Comparison of ENCODE assay signal across 26 cellular contexts in genomic region chr2:32006992-32007391, GRCh38. TPM values are rescaled to one million over a fixed set of nuclear protein-coding genes. Genes with fewer than 3 reads are reported as not detected.
DNase-seq lines count a peak whose midpoint lies in the region; ATAC-seq, FAIRE-seq and TF ChIP-seq lines count a peak whose summit lies in the region.
"Had no signal": no experiment of that assay in that cellular context is flagged by ENCODE, and none has a peak within 500 bp of the region (broad histone marks: within the 10 kb centered on the region; RNA-seq: fewer than 3 reads in every experiment).

No MANE protein-coding gene starts in this region.

- peaks cover 57% of the 10 kb centered on the region for H3K4me1 Mint-ChIP-seq in activated naive CD8-positive, alpha-beta T cell (ENCODE audit: low read depth)
- H3K4me1 Mint-ChIP-seq in activated naive CD8-positive, alpha-beta T cell treated with anti-CD3 and anti-CD28 coated beads for 36 hours = peaks cover 50% of the 10 kb centered on the region
- H3K4me1 Mint-ChIP-seq in glutamatergic neuron (ENCODE audit: low read depth, unreplicated experiment) = peaks cover 3% of the 10 kb centered on the region

- H3K36me3 ChIP-seq in PC-3 (ENCODE audit: low read depth, low read length) = no peaks in the 10 kb centered on the region
- H3K36me3 ChIP-seq in small intestine (ENCODE audit: control insufficient read depth in 2 of 2, insufficient read depth in 2 of 2, low read length in 2 of 2) = no peaks in the 10 kb centered on the region
- no peaks in the 10 kb centered on the region for H3K36me3 ChIP-seq in esophagus squamous epithelium
- H3K36me3 ChIP-seq: colonic mucosa, ovary, sigmoid colon, suprapubic skin, uterus had no signal

- TF ChIP-seq POLR2A in esophagus squamous epithelium (IDR thresholded peaks at IDR 0.05) = no peak

- H3K4me1 ChIP-seq in PC-3 (ENCODE audit: insufficient read depth, low read length) (peaks cover 34% of the 10 kb centered on the region), small intestine (ENCODE audit: control insufficient read depth in 2 of 2, insufficient read depth in 1 of 2, low read depth in 1 of 2, low read length in 1 of 2) (peaks cover 2 to 8% of the 10 kb centered on the region in 2 donors), esophagus squamous epithelium (peaks cover 14 to 85% (median 23%) of the 10 kb centered on the region in 3 donors)

- no TSS peak for BruUV-seq in PC-3 (replicated peaks; lab: Mats Ljungman, UMichigan)

- H4K20me1 ChIP-seq in PC-3 (ENCODE audit: low read length) = peaks cover 50% of the 10 kb centered on the region

- intact Hi-C loops in PC-3 (cut with micrococcal nuclease) = loop anchor here (5.0 kb wide), 2 partner anchors 35 to 120 kb away; no protein-coding TSS in a partner anchor
- intact Hi-C loops in esophagus squamous epithelium (cut with DNase I) = no loop called here

- no peak overlapping the region for H2AFZ ChIP-seq in PC-3 (ENCODE audit: low read length)

- no peak overlapping the region for H3K27ac ChIP-seq in PC-3 (ENCODE audit: low read length)
- no peak overlapping the region for H3K27ac ChIP-seq in small intestine (ENCODE audit: low read depth in 1 of 2, low read length in 1 of 2)
- H3K27ac ChIP-seq in esophagus squamous epithelium = no peak overlapping the region
- H3K27ac ChIP-seq: colonic mucosa, ovary, sigmoid colon, suprapubic skin, uterus had no signal

- H3K9me3 ChIP-seq in PC-3 (ENCODE audit: low read length) = no peaks in the 10 kb centered on the region
- H3K9me3 ChIP-seq in small intestine (ENCODE audit: control insufficient read depth, low read depth) = no peaks in the 10 kb centered on the region
- no peaks in the 10 kb centered on the region for H3K9me3 ChIP-seq in esophagus squamous epithelium
- H3K9me3 ChIP-seq: colonic mucosa, ovary, sigmoid colon, SK-N-SH, suprapubic skin, uterus had no signal

- H3K9me2 ChIP-seq in PC-3 (replicated peaks; ENCODE audit: low read length) = no peaks in the 10 kb centered on the region
- H3K9me2 ChIP-seq: SK-N-SH had no signal

- no peaks in the 10 kb centered on the region for H3K27me3 ChIP-seq in PC-3 (ENCODE audit: low read length)
- no peaks in the 10 kb centered on the region for H3K27me3 ChIP-seq in small intestine (ENCODE audit: control insufficient read depth in 2 of 2, insufficient read depth in 2 of 2, low read length in 2 of 2)
- no peaks in the 10 kb centered on the region for H3K27me3 ChIP-seq in esophagus squamous epithelium
- H3K27me3 ChIP-seq: colonic mucosa, ovary, sigmoid colon, suprapubic skin, uterus had no signal

- H3K9me3 Mint-ChIP-seq in activated naive CD8-positive, alpha-beta T cell (ENCODE audit: low read depth) = no peaks in the 10 kb centered on the region
- no peaks in the 10 kb centered on the region for H3K9me3 Mint-ChIP-seq in activated naive CD8-positive, alpha-beta T cell treated with anti-CD3 and anti-CD28 coated beads for 36 hours
- peaks cover 10% of the 10 kb centered on the region for H3K9me3 Mint-ChIP-seq in glutamatergic neuron (ENCODE audit: unreplicated experiment)
- H3K9me3 Mint-ChIP-seq: endodermal cell had no signal

- peak overlapping the region; percentile 61 for H3K4me3 Mint-ChIP-seq in activated naive CD8-positive, alpha-beta T cell
- no peak overlapping the region for H3K4me3 Mint-ChIP-seq in activated naive CD8-positive, alpha-beta T cell treated with anti-CD3 and anti-CD28 coated beads for 36 hours
- H3K4me3 Mint-ChIP-seq in glutamatergic neuron (ENCODE audit: unreplicated experiment) = peak overlapping the region; percentile 3
- H3K4me3 Mint-ChIP-seq: endodermal cell had no signal

- TF ChIP-seq CTCF in PC-3 (conservative IDR thresholded peaks at IDR 0.05; ENCODE audit: low read depth, low read length) (no peak), glutamatergic neuron (IDR thresholded peaks at IDR 0.05; ENCODE audit: partially characterized antibody, unreplicated experiment) (no peak), esophagus squamous epithelium (IDR thresholded peaks at IDR 0.05) (no peak)

- POLR2A ChIA-PET in PC-3 (lab: Charles Lee; ENCODE audit: unreplicated experiment) = no interaction called here

- peak overlapping the region; percentile 9; the same call in 1 of the 2 replicates for H3K4me2 ChIP-seq in PC-3 (ENCODE audit: low read length)

- no peak for DNase-seq in activated naive CD8-positive, alpha-beta T cell treated with anti-CD3 and anti-CD28 coated beads for 36 hours
- DNase-seq in PC-3 = no peak
- no peak for DNase-seq in glutamatergic neuron
- DNase-seq in small intestine = peak; percentile 7
- no peak for DNase-seq in esophagus squamous epithelium (lab: John Stamatoyannopoulos, UW)
- no peak for DNase-seq in middle frontal gyrus (ENCODE audit: extremely low spot score, low spot score)
- DNase-seq: ACHN; activated CD4-positive, CD25-positive, alpha-beta regulatory T cell treated with anti-CD3 and anti-CD28 coated beads, Interleukin-2, amount 50 U/mL, for 72 hours; activated T-cell treated with anti-CD3 and anti-CD28 coated beads, Interleukin-2, amount 50 U/mL, for 48 hours; colonic mucosa; DMS 273 treated with DMSO at 0.1 percent for 48 hours; endodermal cell; GDM1; kidney glomerular epithelial cell; NCI-H2171 treated with DMSO at 0.1 percent for 48 hours; NCI-H526 treated with DMSO at 0.1 percent for 48 hours; ovary; sigmoid colon; SK-N-SH; T1000; uterus had no signal

- no peak overlapping the region for H3K9ac ChIP-seq in PC-3 (ENCODE audit: low read length)
- H3K9ac ChIP-seq: SK-N-SH had no signal

- H3F3A ChIP-seq in PC-3 (ENCODE audit: low read length, unreplicated experiment) = no peaks in the 10 kb centered on the region

- H3K79me2 ChIP-seq in PC-3 (ENCODE audit: low read length) = peaks cover 75% of the 10 kb centered on the region

- peaks cover 10% of the 10 kb centered on the region for H3K36me3 Mint-ChIP-seq in activated naive CD8-positive, alpha-beta T cell
- peaks cover 32% of the 10 kb centered on the region for H3K36me3 Mint-ChIP-seq in activated naive CD8-positive, alpha-beta T cell treated with anti-CD3 and anti-CD28 coated beads for 36 hours
- H3K36me3 Mint-ChIP-seq in glutamatergic neuron (ENCODE audit: unreplicated experiment) = no peaks in the 10 kb centered on the region

- CTCF ChIA-PET in PC-3 (lab: Charles Lee) = interaction anchor here (0.7 kb wide), 1 partner anchor 121 kb away, joined by 6 read pairs; no protein-coding TSS in a partner anchor

- H3K27me3 Mint-ChIP-seq in activated naive CD8-positive, alpha-beta T cell = no peaks in the 10 kb centered on the region
- no peaks in the 10 kb centered on the region for H3K27me3 Mint-ChIP-seq in activated naive CD8-positive, alpha-beta T cell treated with anti-CD3 and anti-CD28 coated beads for 36 hours
- peaks cover 8% of the 10 kb centered on the region for H3K27me3 Mint-ChIP-seq in glutamatergic neuron (ENCODE audit: unreplicated experiment)

- no peak overlapping the region for H3K27ac Mint-ChIP-seq in activated naive CD8-positive, alpha-beta T cell
- H3K27ac Mint-ChIP-seq in activated naive CD8-positive, alpha-beta T cell treated with anti-CD3 and anti-CD28 coated beads for 36 hours = no peak overlapping the region
- no peak overlapping the region for H3K27ac Mint-ChIP-seq in glutamatergic neuron (ENCODE audit: unreplicated experiment)
- H3K27ac Mint-ChIP-seq: activated naive CD4-positive, alpha-beta T cell treated with anti-CD3 and anti-CD28 coated beads, Interleukin-2, amount 50 U/mL, for 72 hours; endodermal cell had no signal

- FAIRE-seq in small intestine (lab: Jason Lieb, UNC) = no peak
- FAIRE-seq: H54 had no signal

- H3K4me3 ChIP-seq in PC-3 (ENCODE audit: low read length) (no peak overlapping the region), small intestine (ENCODE audit: low read depth in 1 of 2, low read length in 2 of 2) (no peak overlapping the region), esophagus squamous epithelium (no peak overlapping the region)
- H3K4me3 ChIP-seq: colonic mucosa, ovary, sigmoid colon, suprapubic skin, uterus had no signal

- ATAC-seq in PC-3 = no peak
- ATAC-seq in GM21529 (IDR thresholded peaks at IDR 0.05; ENCODE audit: unreplicated experiment) = no peak
- ATAC-seq: activated naive CD4-positive, alpha-beta T cell treated with anti-CD3 and anti-CD28 coated beads, Interleukin-2, amount 50 U/mL, for 72 hours had no signal

RNA-seq across cellular contexts. Expression of gene MEMO1, which starts 3.8 kb away (rescaled TPM):
- 10 to 100 TPM; 62.2 to 62.8 TPM for total RNA-seq in activated naive CD8-positive, alpha-beta T cell treated with anti-CD3 and anti-CD28 coated beads for 36 hours
- 49.5 and 59.9 TPM in 2 replicates for total RNA-seq in PC-3 (2014; rRNA removed)
- 48.8 TPM for total RNA-seq in glutamatergic neuron (ENCODE audit: unreplicated experiment)
- 10 to 100 TPM; 30.3 to 33.3 (median 32.7) TPM for polyA plus RNA-seq in small intestine
- 10 to 100 TPM; 32.1 to 61.7 (median 45.0) TPM for total RNA-seq in esophagus squamous epithelium

RNA-seq across cellular contexts. Expression of gene DPY30, which starts 32.6 kb away (rescaled TPM):
- 10 to 100 TPM; 69.4 to 72.5 TPM for total RNA-seq in activated naive CD8-positive, alpha-beta T cell treated with anti-CD3 and anti-CD28 coated beads for 36 hours
- total RNA-seq in PC-3 (2014; rRNA removed) (104 and 127 TPM in 2 replicates), glutamatergic neuron (ENCODE audit: unreplicated experiment) (67.5 TPM), esophagus squamous epithelium (10 to 100 TPM; 53.0 to 58.2 (median 54.6) TPM)
- 100 to 1,000 TPM in 2 of 3 donors, 10 to 100 TPM in 1; 84.8 to 125 (median 110) TPM for polyA plus RNA-seq in small intestine

RNA-seq across cellular contexts. Expression of gene SPAST, which starts 56.4 kb away (rescaled TPM):
- total RNA-seq in activated naive CD8-positive, alpha-beta T cell treated with anti-CD3 and anti-CD28 coated beads for 36 hours = 10 to 100 TPM; 17.9 to 18.0 TPM
- total RNA-seq in PC-3 (2014; rRNA removed) (15.5 and 21.6 TPM in 2 replicates), glutamatergic neuron (ENCODE audit: unreplicated experiment) (44.5 TPM), esophagus squamous epithelium (10 to 100 TPM; 13.1 to 19.4 (median 14.4) TPM)
- 1 to 10 TPM; 5.8 to 7.3 (median 6.5) TPM for polyA plus RNA-seq in small intestine
